ENCODE assay signal across 8 cellular contexts in the genomic region with DNA sequence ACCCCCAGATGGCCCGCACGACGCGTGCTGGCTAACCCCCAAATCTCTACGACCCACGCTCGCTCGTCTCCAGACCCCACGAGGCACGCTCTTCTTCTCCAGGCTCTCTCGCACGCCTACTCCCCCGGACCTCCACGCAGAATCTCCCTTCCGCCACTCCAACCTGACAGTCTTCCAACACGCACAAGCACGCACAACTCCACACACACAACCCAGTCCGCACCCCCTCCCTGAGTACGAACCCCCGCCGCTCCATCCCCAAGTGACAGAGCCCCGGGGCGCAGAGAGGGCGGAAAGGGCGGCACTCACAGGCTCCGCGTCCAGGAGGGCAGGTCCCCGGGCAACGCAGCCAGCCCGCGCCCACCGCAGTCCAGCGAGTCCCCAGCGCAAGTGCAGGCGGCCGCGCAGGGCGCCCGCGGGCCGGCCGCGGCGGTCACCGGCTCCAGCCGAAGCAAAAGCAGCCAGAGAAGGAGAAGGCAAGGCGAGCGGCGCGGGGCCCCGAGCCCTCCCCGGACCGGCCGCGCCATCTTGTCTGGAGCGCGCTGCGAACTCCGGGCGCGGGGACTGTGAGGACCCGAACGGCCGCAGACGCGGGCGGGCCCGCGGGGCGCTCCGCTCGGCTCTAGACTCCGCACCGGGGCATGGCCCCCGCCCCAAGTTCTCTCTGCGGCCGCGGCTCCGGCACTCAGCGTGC. TPM values are rescaled to one million over a fixed set of nuclear protein-coding genes. Genes with fewer than 3 reads are reported as not detected.
A peak's percentile ranks its signal among the peaks of the same experiment; 100 is the strongest.
DNase-seq lines count a peak whose midpoint lies in the region; ATAC-seq and TF ChIP-seq lines count a peak whose summit lies in the region.

No MANE protein-coding gene starts in this region.

- intact Hi-C loops in activated CD4-positive, alpha-beta T cell treated with anti-CD3 and anti-CD28 coated beads, Interleukin-2, amount 10 ng/mL, durations not matched to agents 24 days and 14 days (cut with micrococcal nuclease), result loop anchor here (1.0 to 10.0 kb wide), 5 partner anchors 45 to 499 kb away; partner anchors contain the start of genes KBTBD8 and SLC25A26
- intact Hi-C loops in mucosa of descending colon (cut with DNase I, micrococcal nuclease), result no loop called here

- TF ChIP-seq CTCF in mucosa of descending colon (IDR thresholded peaks at IDR 0.05), result no peak

- no peaks in the 10 kb centered on the region for H3K27me3 ChIP-seq in subcutaneous abdominal adipose tissue (ENCODE audit: control insufficient read depth in 5 of 5, insufficient read depth in 4 of 5, low read length in 5 of 5)

- H3K27ac ChIP-seq in subcutaneous abdominal adipose tissue (ENCODE audit: low read depth, low read length), result peak overlapping the region; percentile 86

- H3K4me3 ChIP-seq in mucosa of descending colon (peak overlapping the region; percentile 90), subcutaneous abdominal adipose tissue (ENCODE audit: low read depth in 1 of 5, low read length in 5 of 5) (peak overlapping the region; percentile 82 to 96 (median 88))

- DNase-seq in AG08396 (ENCODE audit: low spot score) (peak; percentile 48), mucosa of descending colon (peak in 2 of 3 donors; percentile 72 to 73), NCI-H510A (lab: John Stamatoyannopoulos, UW) (no peak)
- DNase-seq in activated CD4-positive, alpha-beta T cell treated with anti-CD3 and anti-CD28 coated beads, Interleukin-2, amount 10 ng/mL, durations not matched to agents 24 days and 14 days, result peak; percentile 87
- DNase-seq in effector memory CD8-positive, alpha-beta T cell, result peak; percentile 25 to 31 (median 25)

- peaks cover 16% of the 10 kb centered on the region for H3K36me3 Mint-ChIP-seq in activated CD4-positive, alpha-beta T cell treated with anti-CD3 and anti-CD28 coated beads, Interleukin-2, amount 10 ng/mL, durations not matched to agents 24 days and 14 days (ENCODE audit: low read depth)
- peaks cover 19% of the 10 kb centered on the region for H3K36me3 Mint-ChIP-seq in effector memory CD8-positive, alpha-beta T cell (ENCODE audit: insufficient read depth)

- H3K36me3 ChIP-seq in mucosa of descending colon (ENCODE audit: low read depth), result no peaks in the 10 kb centered on the region
- no peaks in the 10 kb centered on the region for H3K36me3 ChIP-seq in subcutaneous abdominal adipose tissue (ENCODE audit: control insufficient read depth in 5 of 5, insufficient read depth in 5 of 5, low read length in 5 of 5)

- ATAC-seq in GM18909 (IDR thresholded peaks at IDR 0.05; ENCODE audit: poor library complexity, unreplicated experiment), result peak; percentile 21
- ATAC-seq in HG03135 (IDR thresholded peaks at IDR 0.05; ENCODE audit: unreplicated experiment), result peak; percentile 9
- peak; percentile 10 for ATAC-seq in effector memory CD8-positive, alpha-beta T cell (replicated peaks)
- peak; percentile 7 for ATAC-seq in mucosa of descending colon

- no peaks in the 10 kb centered on the region for H3K9me3 Mint-ChIP-seq in activated CD4-positive, alpha-beta T cell treated with anti-CD3 and anti-CD28 coated beads, Interleukin-2, amount 10 ng/mL, durations not matched to agents 24 days and 14 days
- no peaks in the 10 kb centered on the region for H3K9me3 Mint-ChIP-seq in effector memory CD8-positive, alpha-beta T cell

- H3K27me3 Mint-ChIP-seq in activated CD4-positive, alpha-beta T cell treated with anti-CD3 and anti-CD28 coated beads, Interleukin-2, amount 10 ng/mL, durations not matched to agents 24 days and 14 days, result peaks cover 22% of the 10 kb centered on the region
- H3K27me3 Mint-ChIP-seq in effector memory CD8-positive, alpha-beta T cell, result no peaks in the 10 kb centered on the region

- H3K9ac ChIP-seq in subcutaneous abdominal adipose tissue (ENCODE audit: low read length in 5 of 5), result peak overlapping the region in 4 of 5 donors; percentile 58 to 71 (median 64)

- H3K4me1 Mint-ChIP-seq in activated CD4-positive, alpha-beta T cell treated with anti-CD3 and anti-CD28 coated beads, Interleukin-2, amount 10 ng/mL, durations not matched to agents 24 days and 14 days, result peaks cover 63% of the 10 kb centered on the region
- peaks cover 50 to 52% of the 10 kb centered on the region in 2 donors for H3K4me1 Mint-ChIP-seq in effector memory CD8-positive, alpha-beta T cell (ENCODE audit: low read depth in 2 of 2)

- peaks cover 38% of the 10 kb centered on the region for H3K4me1 ChIP-seq in mucosa of descending colon (ENCODE audit: low read depth)
- H3K4me1 ChIP-seq in subcutaneous abdominal adipose tissue (ENCODE audit: control insufficient read depth in 5 of 5, insufficient read depth in 5 of 5, low read length in 5 of 5), result peaks cover 6 to 55% (median 47%) of the 10 kb centered on the region in 5 donors

- peak overlapping the region; percentile 94 for H3K4me3 Mint-ChIP-seq in activated CD4-positive, alpha-beta T cell treated with anti-CD3 and anti-CD28 coated beads, Interleukin-2, amount 10 ng/mL, durations not matched to agents 24 days and 14 days
- H3K4me3 Mint-ChIP-seq in effector memory CD8-positive, alpha-beta T cell, result peak overlapping the region; percentile 87 to 92

- H3K27ac Mint-ChIP-seq in activated CD4-positive, alpha-beta T cell treated with anti-CD3 and anti-CD28 coated beads, Interleukin-2, amount 10 ng/mL, durations not matched to agents 24 days and 14 days, result peak overlapping the region; percentile 91
- peak overlapping the region; percentile 47 to 60 for H3K27ac Mint-ChIP-seq in effector memory CD8-positive, alpha-beta T cell

- H3K9me3 ChIP-seq in mucosa of descending colon, result no peaks in the 10 kb centered on the region
- no peaks in the 10 kb centered on the region for H3K9me3 ChIP-seq in subcutaneous abdominal adipose tissue (ENCODE audit: control insufficient read depth in 5 of 5, low read length in 5 of 5)

RNA-seq across cellular contexts. Expression of gene LRIG1, which starts 0.8 kb away (rescaled TPM):
- total RNA-seq in activated CD4-positive, alpha-beta T cell treated with anti-CD3 and anti-CD28 coated beads, Interleukin-2, amount 10 ng/mL, durations not matched to agents 24 days and 14 days, result 50.3 and 52.8 TPM in 2 replicates
- 100 to 1,000 TPM in 1 of 3 donors, 10 to 100 TPM in 2; 72.1 to 180 (median 75.3) TPM for total RNA-seq in mucosa of descending colon
